10 cellular contexts compared by ENCODE assay signal in genomic region chr9:68505681-68506409, GRCh38. TPM values are rescaled to one million over a fixed set of nuclear protein-coding genes. Genes with fewer than 3 reads are reported as not detected.
A peak's percentile ranks its signal among the peaks of the same experiment; 100 is the strongest.
DNase-seq lines count a peak whose midpoint lies in the region; ATAC-seq and TF ChIP-seq lines count a peak whose summit lies in the region.
"Had no signal": no experiment of that assay in that cellular context is flagged by ENCODE, and none has a peak within 500 bp of the region (broad histone marks: within the 10 kb centered on the region; RNA-seq: fewer than 3 reads in every experiment).

No MANE protein-coding gene starts in this region.

- H3K4me3 Mint-ChIP-seq in CD14-positive monocyte: peak overlapping the region in 1 of 2 donors; percentile 51
- H3K4me3 Mint-ChIP-seq: activated T-cell treated with anti-CD3 and anti-CD28 coated beads, Interleukin-2, amount 50 U/mL, for 24 hours; endodermal cell had no signal

- H3K4me1 ChIP-seq in Peyer's patch (peaks cover 0 to 9% (median 0%) of the 10 kb centered on the region in 4 donors), liver (ENCODE audit: control insufficient read depth in 4 of 4, insufficient read depth in 4 of 4, low read length in 3 of 4) (peaks cover 2 to 15% (median 9%) of the 10 kb centered on the region in 4 donors), ovary (ENCODE audit: insufficient read depth) (no peaks in the 10 kb centered on the region)

- H3K36me3 ChIP-seq in Peyer's patch (no peaks in the 10 kb centered on the region), liver (ENCODE audit: control insufficient read depth in 4 of 4, insufficient read depth in 3 of 4, low read depth in 1 of 4, low read length in 3 of 4) (no peaks in the 10 kb centered on the region), ovary (no peaks in the 10 kb centered on the region)

- ATAC-seq in HG02678 (IDR thresholded peaks at IDR 0.05; ENCODE audit: unreplicated experiment) (peak; percentile 53), GM19397 (IDR thresholded peaks at IDR 0.05; ENCODE audit: unreplicated experiment) (no peak), HG03457 (IDR thresholded peaks at IDR 0.05; ENCODE audit: unreplicated experiment) (no peak), HG03439 (IDR thresholded peaks at IDR 0.05; ENCODE audit: unreplicated experiment) (no peak)

- H3K9ac ChIP-seq in liver (ENCODE audit: low read depth in 1 of 2, low read length in 2 of 2): peak overlapping the region in 1 of 2 donors; percentile 15

- no peak for TF ChIP-seq POLR2A in Peyer's patch (IDR thresholded peaks at IDR 0.05)
- no peak for TF ChIP-seq POLR2A in ovary (IDR thresholded peaks at IDR 0.05)

- H3K4me1 Mint-ChIP-seq in CD14-positive monocyte: peaks cover 32% of the 10 kb centered on the region

- H3K9me3 ChIP-seq in Peyer's patch (no peaks in the 10 kb centered on the region), liver (ENCODE audit: control insufficient read depth in 4 of 4, low read length in 3 of 4) (no peaks in the 10 kb centered on the region), ovary (no peaks in the 10 kb centered on the region)

- peaks cover 0 to 6% (median 2%) of the 10 kb centered on the region in 7 donors for H3K9me3 Mint-ChIP-seq in CD14-positive monocyte
- H3K9me3 Mint-ChIP-seq: activated T-cell treated with anti-CD3 and anti-CD28 coated beads, Interleukin-2, amount 50 U/mL, for 24 hours; endodermal cell had no signal

- H3K27ac ChIP-seq in Peyer's patch (peak overlapping the region in 3 of 4 donors; percentile 13 to 63 (median 55)), liver (ENCODE audit: low read depth in 1 of 2, low read length in 2 of 2) (peak overlapping the region; percentile 29 to 54), ovary (no peak overlapping the region)

- H3K27me3 Mint-ChIP-seq in CD14-positive monocyte (ENCODE audit: low read depth in 3 of 3): no peaks in the 10 kb centered on the region

- no peaks in the 10 kb centered on the region for H3K36me3 Mint-ChIP-seq in CD14-positive monocyte

- no peak for TF ChIP-seq CTCF in CD14-positive monocyte (IDR thresholded peaks at IDR 0.05)
- no peak for TF ChIP-seq CTCF in Peyer's patch (IDR thresholded peaks at IDR 0.05)
- no peak for TF ChIP-seq CTCF in liver (IDR thresholded peaks at IDR 0.05; ENCODE audit: low read depth, low read length, missing input control)
- no peak for TF ChIP-seq CTCF in ovary (IDR thresholded peaks at IDR 0.05)

- no peak overlapping the region for H3K4me3 ChIP-seq in Peyer's patch
- H3K4me3 ChIP-seq in liver (ENCODE audit: low read depth in 1 of 3, low read length in 3 of 3): no peak overlapping the region
- no peak overlapping the region for H3K4me3 ChIP-seq in ovary

- TF ChIP-seq EP300 in ovary (IDR thresholded peaks at IDR 0.05): no peak

- peak in 1 of 2 donors; percentile 3 for TF ChIP-seq RAD21 in liver (IDR thresholded peaks at IDR 0.05)

- 66% methylated on average over 4 of the region's 4 CpGs for WGBS in liver
- WGBS in ovary, 3 donors: 52 to 58% (median 54%) methylated on average over 4 of the region's 4 CpGs

- peak; percentile 55 for DNase-seq in CD14-positive monocyte (ENCODE audit: low spot score)
- DNase-seq in Peyer's patch: no peak
- DNase-seq in ovary: no peak
- DNase-seq: activated T-cell treated with anti-CD3 and anti-CD28 coated beads, Interleukin-2, amount 50 U/mL, for 24 hours; endodermal cell had no signal

- peak overlapping the region; percentile 76 to 90 (median 81) for H3K27ac Mint-ChIP-seq in CD14-positive monocyte
- H3K27ac Mint-ChIP-seq: activated T-cell treated with anti-CD3 and anti-CD28 coated beads, Interleukin-2, amount 50 U/mL, for 24 hours; endodermal cell had no signal

- intact Hi-C loops in CD14-positive monocyte (cut with micrococcal nuclease) (loop anchor here (2.0 to 10.0 kb wide), 2 partner anchors 59 to 63 kb away; no protein-coding TSS in a partner anchor), ovary (cut with DNase I) (loop anchor here in 1 of 4 donors (5.0 kb wide), 1 partner anchor 149 kb away; the partner anchor contains the start of gene PGM5)

- H3K27me3 ChIP-seq in Peyer's patch (no peaks in the 10 kb centered on the region), liver (ENCODE audit: control insufficient read depth in 4 of 4, insufficient read depth in 4 of 4, low read length in 3 of 4) (no peaks in the 10 kb centered on the region), ovary (no peaks in the 10 kb centered on the region)

TF ChIP-seq in liver, 16 proteins besides CTCF, POLR2A, EP300 and RAD21:
- peak; percentile 62 for TF ChIP-seq SP1 (IDR thresholded peaks at IDR 0.05)
- TF ChIP-seq HNF4A (conservative IDR thresholded peaks at IDR 0.05): peak; percentile 47 to 62
- peak; percentile 23 for TF ChIP-seq NR2F2 (IDR thresholded peaks at IDR 0.05)
- no peak for TF ChIP-seq FOXA1 (IDR thresholded peaks at IDR 0.05)
- peak; percentile 47 to 57 for TF ChIP-seq RXRA (IDR thresholded peaks at IDR 0.05)
- TF ChIP-seq MAX (IDR thresholded peaks at IDR 0.05): no peak
- peak; percentile 11 for TF ChIP-seq HNF4G (IDR thresholded peaks at IDR 0.05)

RNA-seq across cellular contexts. Expression of gene TMEM252, which starts 34.8 kb away (rescaled TPM):
- polyA plus RNA-seq in CD14-positive monocyte (not detected), liver (not detected), ovary (not detected)
- total RNA-seq in Peyer's patch (10 to 100 TPM in 3 of 4 donors, not detected in 1; 47.3 to 66.8 (median 55.3) TPM), liver (under 1 TPM in 1 of 2 donors, not detected in 1; 0.17 TPM), ovary (under 1 TPM in 1 of 7 donors, not detected in 6; 0.24 TPM)
- total RNA-seq: endodermal cell had no signal

Comparison
In these comparisons a context has a peak if more than half of its experiments do, and no peak if none do; other contexts are left out.
1. H3K27ac ChIP-seq: peak in Peyer's patch (3 of 4) and liver (2 of 2); none in ovary (0 of 2).